In genomic region chr20:44309763-44310663, GRCh38 we compare ENCODE assay signal across 1 cellular context.
A peak's percentile ranks its signal among the peaks of the same experiment; 100 is the strongest.
TF ChIP-seq lines count a peak whose summit lies in the region.

No MANE protein-coding gene starts in this region.

TF ChIP-seq in HepG2, 621 proteins besides CTCF, POLR2A, EP300 and RAD21:
- TF ChIP-seq SMARCC2 (IDR thresholded peaks at IDR 0.05) (no peak), ZNF282 (IDR thresholded peaks at IDR 0.05; ENCODE audit: partially characterized antibody) (no peak), KLF13 (CRISPR knock-in tag; IDR thresholded peaks at IDR 0.05) (peak; percentile 19; the same call in 1 of the 2 replicates), ZNF512B (CRISPR knock-in tag; IDR thresholded peaks at IDR 0.05; ENCODE audit: borderline replicate concordance) (0 out of 2 replicates have a peak, but pooled peaks have one; percentile 11), ATAD3A (CRISPR knock-in tag; IDR thresholded peaks at IDR 0.05) (peak; percentile 89; the same call in 1 of the 2 replicates), ZFP90 (CRISPR knock-in tag; IDR thresholded peaks at IDR 0.05; ENCODE audit: borderline replicate concordance) (0 out of 2 replicates have a peak, but pooled peaks have one; percentile 20), CHD2 (IDR thresholded peaks at IDR 0.05; ENCODE audit: low read depth, low read length) (no peak), ZBTB44 (CRISPR knock-in tag; IDR thresholded peaks at IDR 0.05) (no peak), ZNF121 (CRISPR knock-in tag; IDR thresholded peaks at IDR 0.05) (no peak), E2F5 (CRISPR knock-in tag; conservative IDR thresholded peaks at IDR 0.05) (0 out of 2 replicates have a peak, but pooled peaks have one; percentile 45), ZNF225 (CRISPR knock-in tag; IDR thresholded peaks at IDR 0.05) (no peak), PPARG (CRISPR knock-in tag; conservative IDR thresholded peaks at IDR 0.05) (peak; percentile 63), REXO4 (CRISPR knock-in tag; IDR thresholded peaks at IDR 0.05; ENCODE audit: borderline replicate concordance) (no peak), ZFP82 (CRISPR knock-in tag; IDR thresholded peaks at IDR 0.05; ENCODE audit: borderline replicate concordance) (peak; percentile 75; the same call in 1 of the 2 replicates), NR2F6 (IDR thresholded peaks at IDR 0.05) (no peak), NR2F6 (CRISPR knock-in tag; IDR thresholded peaks at IDR 0.05) (0 out of 2 replicates have a peak, but pooled peaks have one; percentile 5), ELK4 (CRISPR knock-in tag; IDR thresholded peaks at IDR 0.05; ENCODE audit: borderline replicate concordance) (0 out of 2 replicates have a peak, but pooled peaks have one; percentile 9), ZNF589 (CRISPR knock-in tag; conservative IDR thresholded peaks at IDR 0.05) (0 out of 2 replicates have a peak, but pooled peaks have one; percentile 23), ELF3 (CRISPR knock-in tag; IDR thresholded peaks at IDR 0.05) (0 out of 2 replicates have a peak, but pooled peaks have one; percentile 16), ZNF800 (CRISPR knock-in tag; IDR thresholded peaks at IDR 0.05) (no peak), NFKB2 (CRISPR knock-in tag; IDR thresholded peaks at IDR 0.05; ENCODE audit: borderline replicate concordance) (0 out of 2 replicates have a peak, but pooled peaks have one; percentile 31)
